In the genomic region with DNA sequence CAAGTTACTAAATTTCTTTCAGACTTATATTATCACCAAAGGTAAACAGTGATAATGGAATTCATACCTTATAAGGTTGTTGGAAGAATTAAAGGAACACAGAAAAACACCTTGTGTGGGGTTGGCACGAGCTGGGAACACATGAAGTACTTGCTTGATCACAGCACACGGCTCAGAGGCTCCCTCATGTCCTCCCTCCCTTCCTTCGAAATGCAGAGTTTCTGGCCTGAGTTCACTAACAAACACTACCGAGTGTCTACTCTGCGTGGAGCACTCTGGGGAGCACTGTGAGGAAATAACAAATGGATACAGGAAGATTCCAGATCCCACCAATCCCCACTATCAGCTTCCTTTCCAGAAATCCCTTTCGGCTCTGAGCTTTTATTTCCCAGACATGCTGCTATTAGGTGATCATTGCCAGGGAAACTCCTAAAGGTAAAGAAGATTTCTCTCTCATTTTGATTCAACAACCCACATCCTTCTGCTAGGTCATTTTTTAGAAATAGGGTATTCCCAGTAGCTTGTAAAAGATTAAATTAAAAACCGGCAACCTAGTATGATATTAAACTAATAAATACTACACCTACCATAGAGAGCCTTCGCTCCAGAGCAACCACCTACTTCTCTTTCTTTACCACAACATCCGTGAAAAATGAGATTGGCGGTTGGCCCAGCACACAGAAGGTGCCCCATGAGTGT, we compare ENCODE assay signal across 38 cellular contexts. TPM values are rescaled to one million over a fixed set of nuclear protein-coding genes. Genes with fewer than 3 reads are reported as not detected.
DNase-seq lines count a peak whose midpoint lies in the region; ATAC-seq and TF ChIP-seq lines count a peak whose summit lies in the region.
"Had no signal": no experiment of that assay in that cellular context is flagged by ENCODE, and none has a peak within 500 bp of the region (broad histone marks: within the 10 kb centered on the region; RNA-seq: fewer than 3 reads in every experiment).

No MANE protein-coding gene starts in this region.

- no peaks in the 10 kb centered on the region for H3K36me3 ChIP-seq in body of pancreas (replicated peaks in 1 of 2; ENCODE audit: insufficient read depth in 1 of 2, low read depth in 2 of 2)
- H3K36me3 ChIP-seq: BE2C, cardiac muscle cell, spleen, upper lobe of left lung had no signal

- TF ChIP-seq POLR2A in body of pancreas (IDR thresholded peaks at IDR 0.05) = no peak

- peak overlapping the region; percentile 7 to 76 (median 68) for H3K27ac ChIP-seq in body of pancreas
- H3K27ac ChIP-seq: cardiac muscle cell, coronary artery, spleen, upper lobe of left lung had no signal

- no peaks in the 10 kb centered on the region for H3K9me3 Mint-ChIP-seq in endothelial cell (ENCODE audit: unreplicated experiment)
- H3K9me3 Mint-ChIP-seq: activated naive CD4-positive, alpha-beta T cell treated with anti-CD3 and anti-CD28 coated beads, Interleukin-2, amount 10 ng/mL, durations not matched to agents 7 days and 5 days; activated T-helper 1 cell treated with anti-CD3 and anti-CD28 coated beads, Interleukin-12 subunit alpha, Interleukin-12 subunit beta, Interleukin-2, Interleukin-4 antibody, amounts not matched to agents 30 ng/mL and 10 ng/mL and 1 ng/mL, durations not matched to agents 14 hours and 24 hours and 36 hours; CD8-positive, alpha-beta memory T cell; neural crest cell; WTC11 had no signal

- DNase-seq in Caki2 (ENCODE audit: low read depth) = peak; percentile 56
- DNase-seq in body of pancreas = peak; percentile 36 to 74 (median 50)
- no peak for DNase-seq in GOT3 (lab: John Stamatoyannopoulos, UW)
- DNase-seq in NCI-H1694 treated with DMSO at 0.1 percent for 48 hours (lab: John Stamatoyannopoulos, UW) = no peak
- no peak for DNase-seq in left colon
- DNase-seq in endothelial cell (ENCODE audit: low spot score) = no peak
- DNase-seq: activated CD4-positive, alpha-beta T cell treated with anti-CD3 and anti-CD28 coated beads, Interleukin-2, amount 50 U/mL, for 1 hour; activated CD8-positive, alpha-beta memory T cell treated with anti-CD3 and anti-CD28 coated beads, Interleukin-2, amount 10 ng/mL, durations not matched to agents 7 days and 5 days; activated naive CD4-positive, alpha-beta T cell treated with anti-CD3 and anti-CD28 coated beads, Interleukin-2, amount 10 ng/mL, durations not matched to agents 7 days and 5 days; BE2C; CD8-positive, alpha-beta memory T cell; effector memory CD4-positive, alpha-beta T cell; erythroblast; head of caudate nucleus; kidney glomerular epithelial cell; MV-4-11; NCI-H146; NCI-H2171 treated with DMSO at 0.1 percent for 48 hours; NCI-H524 treated with DMSO at 0.1 percent for 48 hours; NK-92 treated with Interleukin-12 subunit alpha and Interleukin-12 subunit beta, amount 100 ng/mL, for 24 hours; right cardiac atrium; SHP77; spleen; stimulated activated CD4-positive, alpha-beta T cell treated with anti-CD3 and anti-CD28 coated beads, Interleukin-2, amount 100 ng/mL, for 48 hours; SW 1271; T1000; upper lobe of left lung had no signal

- ATAC-seq in GM19452 (IDR thresholded peaks at IDR 0.05; ENCODE audit: unreplicated experiment) = peak; percentile 60
- peak; percentile 59 for ATAC-seq in HG03175 (IDR thresholded peaks at IDR 0.05; ENCODE audit: unreplicated experiment)
- peak; percentile 51 for ATAC-seq in body of pancreas
- ATAC-seq in left colon = no peak
- ATAC-seq: A549; activated CD8-positive, alpha-beta memory T cell treated with anti-CD3 and anti-CD28 coated beads, Interleukin-2, amount 10 ng/mL, durations not matched to agents 7 days and 5 days; right cardiac atrium; WTC11 had no signal

- H3K4me3 ChIP-seq in body of pancreas = no peak overlapping the region
- H3K4me3 ChIP-seq: A549, cardiac muscle cell, coronary artery, spleen, upper lobe of left lung had no signal

- H3K27ac Mint-ChIP-seq in endothelial cell (ENCODE audit: unreplicated experiment) = no peak overlapping the region
- H3K27ac Mint-ChIP-seq: activated CD8-positive, alpha-beta memory T cell treated with anti-CD3 and anti-CD28 coated beads, Interleukin-2, amount 10 ng/mL, durations not matched to agents 7 days and 5 days; activated naive CD4-positive, alpha-beta T cell treated with anti-CD3 and anti-CD28 coated beads, Interleukin-2, amount 10 ng/mL, durations not matched to agents 7 days and 5 days; activated T-helper 1 cell treated with anti-CD3 and anti-CD28 coated beads, Interleukin-12 subunit alpha, Interleukin-12 subunit beta, Interleukin-2, Interleukin-4 antibody, amounts not matched to agents 30 ng/mL and 10 ng/mL and 1 ng/mL, durations not matched to agents 14 hours and 24 hours and 36 hours; CD8-positive, alpha-beta memory T cell; WTC11 had no signal

- no peaks in the 10 kb centered on the region for H3K27me3 ChIP-seq in body of pancreas

- H3K4me1 ChIP-seq in body of pancreas = peaks cover 65% of the 10 kb centered on the region
- H3K4me1 ChIP-seq: BE2C, upper lobe of left lung had no signal

- 21 to 29% methylated on average over 10 of the region's 10 CpGs for WGBS in body of pancreas, 2 donors

- no peaks in the 10 kb centered on the region for H3K36me3 Mint-ChIP-seq in endothelial cell (ENCODE audit: low read depth, unreplicated experiment)
- H3K36me3 Mint-ChIP-seq: activated CD8-positive, alpha-beta memory T cell treated with anti-CD3 and anti-CD28 coated beads, Interleukin-2, amount 10 ng/mL, durations not matched to agents 7 days and 5 days; activated naive CD4-positive, alpha-beta T cell treated with anti-CD3 and anti-CD28 coated beads, Interleukin-2, amount 10 ng/mL, durations not matched to agents 7 days and 5 days; WTC11 had no signal

- peaks cover 6% of the 10 kb centered on the region for H3K27me3 Mint-ChIP-seq in endothelial cell (ENCODE audit: unreplicated experiment)

- H3K4me3 Mint-ChIP-seq in endothelial cell (ENCODE audit: unreplicated experiment) = no peak overlapping the region
- H3K4me3 Mint-ChIP-seq: activated CD8-positive, alpha-beta memory T cell treated with anti-CD3 and anti-CD28 coated beads, Interleukin-2, amount 10 ng/mL, durations not matched to agents 7 days and 5 days; activated naive CD4-positive, alpha-beta T cell treated with anti-CD3 and anti-CD28 coated beads, Interleukin-2, amount 10 ng/mL, durations not matched to agents 7 days and 5 days; activated T-helper 1 cell treated with anti-CD3 and anti-CD28 coated beads, Interleukin-12 subunit alpha, Interleukin-12 subunit beta, Interleukin-2, Interleukin-4 antibody, amounts not matched to agents 30 ng/mL and 10 ng/mL and 1 ng/mL, durations not matched to agents 14 hours and 24 hours and 36 hours; CD8-positive, alpha-beta memory T cell; neural crest cell; WTC11 had no signal

- TF ChIP-seq CTCF in body of pancreas (IDR thresholded peaks at IDR 0.05) (no peak), endothelial cell (IDR thresholded peaks at IDR 0.05; ENCODE audit: unreplicated experiment) (no peak)

- H3K9me3 ChIP-seq in body of pancreas = no peaks in the 10 kb centered on the region
- H3K9me3 ChIP-seq: A549, BE2C, spleen, upper lobe of left lung had no signal

- intact Hi-C loops in body of pancreas (cut with DNase I) (loop anchor here (10.0 kb wide), 1 partner anchor 46 kb away; no protein-coding TSS in a partner anchor), left colon (cut with DNase I, micrococcal nuclease) (no loop called here)

- in situ Hi-C loops in Caki2 (cut with HindIII; ENCODE audit: low pct_unique_long_range_greater_than_20kb, low sequenced_read_pairs) = no loop called here

- no peaks in the 10 kb centered on the region for H3K4me1 Mint-ChIP-seq in endothelial cell (ENCODE audit: unreplicated experiment)
- H3K4me1 Mint-ChIP-seq: activated naive CD4-positive, alpha-beta T cell treated with anti-CD3 and anti-CD28 coated beads, Interleukin-2, amount 10 ng/mL, durations not matched to agents 7 days and 5 days; CD8-positive, alpha-beta memory T cell; neural crest cell had no signal

RNA-seq across cellular contexts. Expression of gene HNF1B, which starts 6.1 kb away (rescaled TPM):
- 3.6 and 11.4 TPM in 2 replicates for total RNA-seq in Caki2 (2014; rRNA removed; shearing (Covaris generic); ENCODE audit: low replicate concordance)
- total RNA-seq in body of pancreas = 10 to 100 TPM; 22.3 to 37.6 TPM
- 10 to 100 TPM; 40.6 to 42.8 TPM for total RNA-seq in left colon
- total RNA-seq in endothelial cell (ENCODE audit: unreplicated experiment) = 0.13 TPM
- total RNA-seq: cardiac muscle cell, H4, LHCN-M2, lung microvascular endothelial cell, neural crest cell, right cardiac atrium, spleen had no signal

Comparison
In these comparisons a context has a peak if more than half of its experiments do, and no peak if none do; other contexts are left out.
1. DNase-seq: peak in Caki2 (single experiment) and body of pancreas (4 of 4); none in GOT3 (single experiment), NCI-H1694 treated with DMSO at 0.1 percent for 48 hours (single experiment), left colon (0 of 2) and endothelial cell (single experiment).